ENCODE assay signal across 8 cellular contexts in the genomic region with DNA sequence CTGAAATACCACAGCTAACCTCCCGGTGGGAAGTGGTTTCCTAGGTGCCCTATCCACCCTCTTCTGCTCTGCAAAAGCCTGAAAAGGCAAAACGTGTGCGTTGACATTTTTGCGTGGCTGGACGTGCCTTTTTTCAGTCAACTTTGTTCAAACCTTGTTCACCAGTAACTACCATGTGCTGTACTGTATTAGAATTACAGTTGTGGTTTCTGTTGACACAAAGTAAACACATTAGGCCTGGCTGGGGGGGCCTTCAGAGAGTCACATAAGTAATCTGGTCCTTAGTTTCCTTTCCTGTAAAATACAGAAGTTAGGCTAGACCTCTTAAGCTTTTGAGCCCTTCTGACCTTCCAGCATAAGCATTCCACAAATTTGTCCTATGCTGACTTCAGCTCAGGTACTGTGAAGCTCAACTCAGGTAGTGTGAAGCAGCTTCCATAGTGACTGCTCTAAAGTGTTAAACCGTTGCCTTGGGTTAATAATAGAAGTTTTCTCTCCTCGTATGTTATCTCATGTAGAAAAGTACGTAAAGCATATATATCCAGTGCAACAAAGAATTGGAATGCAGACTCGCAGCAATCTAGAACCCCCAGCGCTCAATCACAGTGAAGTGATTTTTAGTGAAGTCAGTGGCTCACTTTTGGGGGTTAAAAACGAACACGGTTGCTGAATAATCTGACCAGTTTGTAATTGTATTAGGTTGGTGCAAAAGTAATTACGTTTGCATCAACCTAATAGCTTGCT. TPM values are rescaled to one million over a fixed set of nuclear protein-coding genes. Genes with fewer than 3 reads are reported as not detected.
DNase-seq lines count a peak whose midpoint lies in the region; ATAC-seq and TF ChIP-seq lines count a peak whose summit lies in the region.

No MANE protein-coding gene starts in this region.

- H3K9ac ChIP-seq in GM23248: peak overlapping the region; percentile 100
- H3K9ac ChIP-seq in trophoblast cell (ENCODE audit: low read length): peak overlapping the region; percentile 94

- no peaks in the 10 kb centered on the region for H3K9me2 ChIP-seq in GM23248 (ENCODE audit: insufficient read depth)

- H3K9me3 ChIP-seq in GM23248 (ENCODE audit: low read depth): no peaks in the 10 kb centered on the region
- no peaks in the 10 kb centered on the region for H3K9me3 ChIP-seq in Peyer's patch
- H3K9me3 ChIP-seq in esophagus (ENCODE audit: control insufficient read depth in 2 of 2, insufficient read depth in 1 of 2, low read depth in 1 of 2, low read length in 1 of 2): no peaks in the 10 kb centered on the region
- H3K9me3 ChIP-seq in trophoblast cell (ENCODE audit: insufficient read depth, low read depth, low read length): no peaks in the 10 kb centered on the region

- H3K27me3 ChIP-seq in GM23248 (replicated peaks; ENCODE audit: insufficient read depth): no peaks in the 10 kb centered on the region
- no peaks in the 10 kb centered on the region for H3K27me3 ChIP-seq in Peyer's patch
- H3K27me3 ChIP-seq in esophagus (ENCODE audit: control insufficient read depth in 1 of 2, insufficient read depth in 2 of 2, low read length in 2 of 2): no peaks in the 10 kb centered on the region
- no peaks in the 10 kb centered on the region for H3K27me3 ChIP-seq in trophoblast cell (ENCODE audit: insufficient read depth, low read length)

- H3K27ac ChIP-seq in GM23248 (peak overlapping the region; percentile 98), Peyer's patch (peak overlapping the region in 3 of 4 donors; percentile 96 to 98 (median 97)), esophagus (ENCODE audit: low read depth in 2 of 2, low read length in 1 of 2) (peak overlapping the region; percentile 24 to 95), trophoblast cell (ENCODE audit: low read depth, low read length) (no peak overlapping the region)

- ATAC-seq in HG02885 (IDR thresholded peaks at IDR 0.05; ENCODE audit: poor library complexity, unreplicated experiment): no peak

- H2BK5ac ChIP-seq in trophoblast cell (ENCODE audit: low read depth, low read length, poor library complexity): no peak overlapping the region

- H2AFZ ChIP-seq in GM23248: no peak overlapping the region
- no peak overlapping the region for H2AFZ ChIP-seq in trophoblast cell (ENCODE audit: insufficient read depth, low read length, poor library complexity)

- H3K4me2 ChIP-seq in GM23248 (ENCODE audit: unreplicated experiment) (peak overlapping the region; percentile 95), trophoblast cell (ENCODE audit: low read length) (peak overlapping the region; percentile 97)

- H4K91ac ChIP-seq in trophoblast cell (ENCODE audit: low read depth, low read length): no peak overlapping the region

- H4K12ac ChIP-seq in trophoblast cell (ENCODE audit: low read depth, low read length): no peak overlapping the region

- H2BK12ac ChIP-seq in trophoblast cell (ENCODE audit: low read length): no peak overlapping the region

- H3K4me1 ChIP-seq in GM23248 (ENCODE audit: insufficient read depth) (peaks cover 35% of the 10 kb centered on the region), Peyer's patch (peaks cover 0 to 69% (median 17%) of the 10 kb centered on the region in 4 donors), esophagus (ENCODE audit: control insufficient read depth in 2 of 2, insufficient read depth in 2 of 2, low read length in 1 of 2) (peaks cover 4 to 16% of the 10 kb centered on the region in 2 donors), trophoblast cell (ENCODE audit: control insufficient read depth in 1 of 2, insufficient read depth in 2 of 2, low read length in 2 of 2) (peaks cover 9 to 15% of the 10 kb centered on the region in 2 experiments)

- H2BK120ac ChIP-seq in trophoblast cell (ENCODE audit: insufficient read depth, low read length, poor library complexity): no peak overlapping the region

- 9 to 10% methylated on average over 13 of the region's 13 CpGs for WGBS in GM23248 (ENCODE audit: low coverage in 1 of 2, low lambda C conversion rate in 2 of 2, missing lambda C conversion rate in 2 of 2), 2 experiments
- WGBS in esophagus, 2 donors: 7 to 9% methylated on average over 13 of the region's 13 CpGs
- no CpG with 5 or more reads among the region's 13 CpGs for WGBS in trophoblast cell (ENCODE audit: extremely low coverage, insufficient coverage, insufficient read length)

- H3K23ac ChIP-seq in trophoblast cell (ENCODE audit: low read length): no peak overlapping the region

- DNase-seq in GM23248: peak; percentile 38
- peak in 1 of 3 donors; percentile 41 for DNase-seq in Peyer's patch
- DNase-seq in trophoblast cell: peak in 1 of 2 donors; percentile 24
- no peak for DNase-seq in T-helper 9 cell
- no peak for DNase-seq in HT-29 (ENCODE audit: low spot score)
- no peak for DNase-seq in NCI-H1930 (lab: John Stamatoyannopoulos, UW)

- H4K20me1 ChIP-seq in GM23248 (ENCODE audit: insufficient read depth): peaks cover 50% of the 10 kb centered on the region; the same call in 1 of the 2 replicates

- H3K4me3 ChIP-seq in GM23248: peak overlapping the region; percentile 99
- peak overlapping the region; percentile 77 to 99 (median 88) for H3K4me3 ChIP-seq in Peyer's patch
- H3K4me3 ChIP-seq in esophagus (ENCODE audit: low read depth in 1 of 2, low read length in 2 of 2): peak overlapping the region; percentile 94 to 97
- peak overlapping the region; percentile 90 for H3K4me3 ChIP-seq in trophoblast cell (ENCODE audit: low read depth, low read length)

- H3K36me3 ChIP-seq in GM23248 (ENCODE audit: low read depth) (peaks cover 28% of the 10 kb centered on the region), Peyer's patch (peaks cover 0 to 34% (median 0%) of the 10 kb centered on the region in 3 donors), esophagus (ENCODE audit: control insufficient read depth in 2 of 2, insufficient read depth in 2 of 2, low read length in 1 of 2) (peaks cover 0 to 14% of the 10 kb centered on the region in 2 donors), trophoblast cell (ENCODE audit: control insufficient read depth in 1 of 2, insufficient read depth in 2 of 2, low read length in 2 of 2) (peaks cover 13 to 19% of the 10 kb centered on the region in 2 experiments)

- in situ Hi-C loops in GM23248 (cut with MboI): no loop called here

- no peak for TF ChIP-seq CTCF in Peyer's patch (IDR thresholded peaks at IDR 0.05)

- peaks cover 21% of the 10 kb centered on the region for H3F3A ChIP-seq in GM23248 (ENCODE audit: insufficient read depth)

- peaks cover 22% of the 10 kb centered on the region for H3K79me1 ChIP-seq in trophoblast cell (ENCODE audit: low read length)

- H3K79me2 ChIP-seq in GM23248 (ENCODE audit: insufficient read depth): peaks cover 85% of the 10 kb centered on the region
- H3K79me2 ChIP-seq in trophoblast cell (ENCODE audit: control insufficient read depth, insufficient read depth, low read length, poor library complexity): peaks cover 37% of the 10 kb centered on the region

- no peak overlapping the region for H4K8ac ChIP-seq in trophoblast cell (ENCODE audit: low read depth, low read length)

- H3K4ac ChIP-seq in trophoblast cell (ENCODE audit: low read depth, low read length): peak overlapping the region; percentile 100

- H2AK5ac ChIP-seq in trophoblast cell (ENCODE audit: low read length): no peak overlapping the region

- no peak overlapping the region for H3K14ac ChIP-seq in trophoblast cell (ENCODE audit: low read length)

- H3K18ac ChIP-seq in trophoblast cell (ENCODE audit: low read length): no peak overlapping the region

- TF ChIP-seq POLR2A in Peyer's patch (IDR thresholded peaks at IDR 0.05): no peak

RNA-seq across cellular contexts. Expression of a gene that starts 1.8 kb away (rescaled TPM):
- 154 and 190 TPM in 2 replicates for total RNA-seq in GM23248 (2014; rRNA removed; shearing (Covaris generic))
- polyA plus RNA-seq in GM23248 (2016; fragmentation: Nextera tagmentation; extraction: Ambion mirVana): 198 and 210 TPM in 2 replicates
- total RNA-seq in Peyer's patch: 100 to 1,000 TPM; 186 to 444 (median 276) TPM
- polyA plus RNA-seq in esophagus: 100 to 1,000 TPM; 103 to 138 TPM
- polyA plus RNA-seq in trophoblast cell (2013): 256 and 260 TPM in 2 replicates
- 372 TPM in 2 replicates for total RNA-seq in HT-29 (2014; rRNA removed; shearing (Covaris generic))

RNA-seq across cellular contexts. Expression of a gene that starts 2.1 kb away (rescaled TPM):
- total RNA-seq in GM23248 (2014; rRNA removed; shearing (Covaris generic)): 37.3 and 43.5 TPM in 2 replicates
- polyA plus RNA-seq in GM23248 (2016; fragmentation: Nextera tagmentation; extraction: Ambion mirVana) (28.8 and 31.4 TPM in 2 replicates), esophagus (10 to 100 TPM; 15.1 to 20.9 TPM)
- total RNA-seq in Peyer's patch: 10 to 100 TPM; 25.4 to 47.2 (median 36.2) TPM
- 25.9 and 28.0 TPM in 2 replicates for polyA plus RNA-seq in trophoblast cell (2013)
- total RNA-seq in HT-29 (2014; rRNA removed; shearing (Covaris generic)): 60.8 and 72.4 TPM in 2 replicates

RNA-seq across cellular contexts. Expression of a gene that starts 36.5 kb away (rescaled TPM):
- 23.7 and 26.3 TPM in 2 replicates for total RNA-seq in GM23248 (2014; rRNA removed; shearing (Covaris generic))
- polyA plus RNA-seq in GM23248 (2016; fragmentation: Nextera tagmentation; extraction: Ambion mirVana) (21.2 and 22.7 TPM in 2 replicates), esophagus (10 to 100 TPM; 24.3 to 25.2 TPM)
- 10 to 100 TPM; 20.6 to 63.1 (median 35.6) TPM for total RNA-seq in Peyer's patch
- 14.6 and 14.7 TPM in 2 replicates for polyA plus RNA-seq in trophoblast cell (2013)
- total RNA-seq in HT-29 (2014; rRNA removed; shearing (Covaris generic)): 23.7 and 25.2 TPM in 2 replicates

RNA-seq across cellular contexts. Expression of a gene that starts 45.6 kb away (rescaled TPM):
- total RNA-seq in GM23248 (2014; rRNA removed; shearing (Covaris generic)): not detected in 2 replicates
- polyA plus RNA-seq in GM23248 (2016; fragmentation: Nextera tagmentation; extraction: Ambion mirVana) (0.13 and 0.20 TPM in 2 replicates), esophagus (1 to 10 TPM in 1 of 2 donors, under 1 TPM in 1; 0.48 to 1.0 TPM)
- total RNA-seq in Peyer's patch: 1 to 10 TPM in 2 of 4 donors, under 1 TPM in 1, not detected in 1; 0.85 to 9.0 (median 5.6) TPM
- 1.1 and 1.2 TPM in 2 replicates for polyA plus RNA-seq in trophoblast cell (2013)
- 0.99 and 2.1 TPM in 2 replicates for total RNA-seq in HT-29 (2014; rRNA removed; shearing (Covaris generic))
